ENCODE assay signal across 13 cellular contexts in the genomic region with DNA sequence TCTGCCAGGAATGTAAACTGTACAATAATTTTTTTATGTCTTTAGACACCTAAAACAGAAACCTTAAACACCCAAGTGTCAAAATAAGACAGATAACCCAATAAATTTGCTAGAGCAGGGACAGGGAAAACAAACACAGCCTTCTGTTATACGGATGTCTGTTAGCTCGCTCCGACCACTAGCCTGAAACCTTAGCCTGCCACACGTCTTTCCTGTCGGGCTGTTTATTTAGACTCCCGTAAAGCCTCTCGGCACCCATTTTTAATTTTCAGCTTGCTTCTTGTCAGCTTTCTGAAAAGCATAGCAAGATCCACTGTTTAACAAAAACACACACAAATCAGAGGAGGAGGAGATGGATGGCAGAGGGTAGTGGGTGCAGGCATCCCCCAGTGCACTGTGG.
DNase-seq lines count a peak whose midpoint lies in the region; ATAC-seq and TF ChIP-seq lines count a peak whose summit lies in the region.
"Had no signal": no experiment of that assay in that cellular context is flagged by ENCODE, and none has a peak within 500 bp of the region (broad histone marks: within the 10 kb centered on the region; RNA-seq: fewer than 3 reads in every experiment).

No MANE protein-coding gene starts in this region.

- no peak for TF ChIP-seq CTCF in activated CD8-positive, alpha-beta T cell treated with anti-CD3 and anti-CD28 coated beads for 36 hours (IDR thresholded peaks at IDR 0.05)

- H3K27me3 Mint-ChIP-seq in activated T-cell treated with anti-CD3 and anti-CD28 coated beads, Interleukin-2, amount 50 U/mL, for 24 hours: peaks cover 15% of the 10 kb centered on the region
- H3K27me3 Mint-ChIP-seq in activated CD8-positive, alpha-beta T cell treated with anti-CD3 and anti-CD28 coated beads for 36 hours: peaks cover 3% of the 10 kb centered on the region
- H3K27me3 Mint-ChIP-seq in stimulated activated naive B cell treated with anti-CD40 and anti-IgM and Interleukin-4, amounts not matched to agents 10 μg/mL and 1 μg/mL and 100 μg/mL, for 72 hours: peaks cover 13 to 16% of the 10 kb centered on the region in 2 donors

- peaks cover 4% of the 10 kb centered on the region for H3K4me1 Mint-ChIP-seq in activated T-cell treated with anti-CD3 and anti-CD28 coated beads, Interleukin-2, amount 50 U/mL, for 24 hours (ENCODE audit: low read depth)
- peaks cover 6% of the 10 kb centered on the region for H3K4me1 Mint-ChIP-seq in activated CD8-positive, alpha-beta T cell treated with anti-CD3 and anti-CD28 coated beads for 36 hours (ENCODE audit: low read depth)
- H3K4me1 Mint-ChIP-seq in stimulated activated naive B cell treated with anti-CD40 and anti-IgM and Interleukin-4, amounts not matched to agents 10 μg/mL and 1 μg/mL and 100 μg/mL, for 72 hours: peaks cover 3 to 10% of the 10 kb centered on the region in 2 donors

- no peaks in the 10 kb centered on the region for H3K36me3 Mint-ChIP-seq in activated T-cell treated with anti-CD3 and anti-CD28 coated beads, Interleukin-2, amount 50 U/mL, for 24 hours (ENCODE audit: low read depth)
- H3K36me3 Mint-ChIP-seq in activated CD8-positive, alpha-beta T cell treated with anti-CD3 and anti-CD28 coated beads for 36 hours (ENCODE audit: low read depth): no peaks in the 10 kb centered on the region
- H3K36me3 Mint-ChIP-seq in stimulated activated naive B cell treated with anti-CD40 and anti-IgM and Interleukin-4, amounts not matched to agents 10 μg/mL and 1 μg/mL and 100 μg/mL, for 72 hours: no peaks in the 10 kb centered on the region

- DNase-seq in activated T-cell treated with anti-CD3 and anti-CD28 coated beads, Interleukin-2, amount 50 U/mL, for 24 hours: no peak
- no peak for DNase-seq in activated T-cell treated with anti-CD3 and anti-CD28 coated beads, Interleukin-2, amount 50 U/mL, for 48 hours
- DNase-seq in activated CD8-positive, alpha-beta T cell treated with anti-CD3 and anti-CD28 coated beads for 36 hours: peak; percentile 16
- DNase-seq in kidney glomerular epithelial cell (lab: John Stamatoyannopoulos, UW): peak; percentile 5
- DNase-seq in stimulated activated naive B cell treated with anti-CD40 and anti-IgM and Interleukin-4, amounts not matched to agents 10 μg/mL and 1 μg/mL and 100 μg/mL, for 72 hours: no peak
- DNase-seq in hypothalamus (lab: John Stamatoyannopoulos, UW): no peak
- DNase-seq: cerebellar nuclear complex, MM.1S, NCI-H345, ovary, upper lobe of left lung had no signal

- H3K4me3 Mint-ChIP-seq in activated T-cell treated with anti-CD3 and anti-CD28 coated beads, Interleukin-2, amount 50 U/mL, for 24 hours: peak overlapping the region; percentile 22
- peak overlapping the region; percentile 41 for H3K4me3 Mint-ChIP-seq in activated CD8-positive, alpha-beta T cell treated with anti-CD3 and anti-CD28 coated beads for 36 hours
- peak overlapping the region; percentile 28 to 47 for H3K4me3 Mint-ChIP-seq in stimulated activated naive B cell treated with anti-CD40 and anti-IgM and Interleukin-4, amounts not matched to agents 10 μg/mL and 1 μg/mL and 100 μg/mL, for 72 hours

- intact Hi-C loops in activated CD8-positive, alpha-beta T cell treated with anti-CD3 and anti-CD28 coated beads for 36 hours (cut with micrococcal nuclease): no loop called here

- no peak for ATAC-seq in activated CD8-positive, alpha-beta T cell treated with anti-CD3 and anti-CD28 coated beads for 36 hours
- no peak for ATAC-seq in stimulated activated naive B cell treated with anti-CD40 and anti-IgM and Interleukin-4, amounts not matched to agents 10 μg/mL and 1 μg/mL and 100 μg/mL, for 72 hours (replicated peaks)
- ATAC-seq in HG02852 (IDR thresholded peaks at IDR 0.05; ENCODE audit: unreplicated experiment): no peak
- ATAC-seq in GM18502 (IDR thresholded peaks at IDR 0.05; ENCODE audit: poor library complexity, unreplicated experiment): no peak

- POLR2A ChIA-PET in activated CD8-positive, alpha-beta T cell treated with anti-CD3 and anti-CD28 coated beads for 36 hours (lab: Charles Lee): no interaction called here

- no peaks in the 10 kb centered on the region for H3K9me3 Mint-ChIP-seq in activated T-cell treated with anti-CD3 and anti-CD28 coated beads, Interleukin-2, amount 50 U/mL, for 24 hours
- H3K9me3 Mint-ChIP-seq in activated CD8-positive, alpha-beta T cell treated with anti-CD3 and anti-CD28 coated beads for 36 hours: no peaks in the 10 kb centered on the region
- no peaks in the 10 kb centered on the region for H3K9me3 Mint-ChIP-seq in stimulated activated naive B cell treated with anti-CD40 and anti-IgM and Interleukin-4, amounts not matched to agents 10 μg/mL and 1 μg/mL and 100 μg/mL, for 72 hours

- H3K27ac Mint-ChIP-seq in activated T-cell treated with anti-CD3 and anti-CD28 coated beads, Interleukin-2, amount 50 U/mL, for 24 hours: no peak overlapping the region
- no peak overlapping the region for H3K27ac Mint-ChIP-seq in activated CD8-positive, alpha-beta T cell treated with anti-CD3 and anti-CD28 coated beads for 36 hours
- H3K27ac Mint-ChIP-seq in stimulated activated naive B cell treated with anti-CD40 and anti-IgM and Interleukin-4, amounts not matched to agents 10 μg/mL and 1 μg/mL and 100 μg/mL, for 72 hours: no peak overlapping the region

- CTCF ChIA-PET in activated CD8-positive, alpha-beta T cell treated with anti-CD3 and anti-CD28 coated beads for 36 hours (lab: Charles Lee): no interaction called here

Comparison
In these comparisons a context has a peak if more than half of its experiments do, and no peak if none do; other contexts are left out.
1. DNase-seq: peak in activated CD8-positive, alpha-beta T cell treated with anti-CD3 and anti-CD28 coated beads for 36 hours (single experiment) and kidney glomerular epithelial cell (single experiment); none in activated T-cell treated with anti-CD3 and anti-CD28 coated beads, Interleukin-2, amount 50 U/mL, for 24 hours (single experiment), activated T-cell treated with anti-CD3 and anti-CD28 coated beads, Interleukin-2, amount 50 U/mL, for 48 hours (0 of 2), stimulated activated naive B cell treated with anti-CD40 and anti-IgM and Interleukin-4, amounts not matched to agents 10 μg/mL and 1 μg/mL and 100 μg/mL, for 72 hours (single experiment) and hypothalamus (0 of 51).
2. Peak in every context shown above with its lines, with median percentiles within 50 percentile points of each other: H3K4me3 Mint-ChIP-seq.